8 cellular contexts compared by ENCODE assay signal in the genomic region with DNA sequence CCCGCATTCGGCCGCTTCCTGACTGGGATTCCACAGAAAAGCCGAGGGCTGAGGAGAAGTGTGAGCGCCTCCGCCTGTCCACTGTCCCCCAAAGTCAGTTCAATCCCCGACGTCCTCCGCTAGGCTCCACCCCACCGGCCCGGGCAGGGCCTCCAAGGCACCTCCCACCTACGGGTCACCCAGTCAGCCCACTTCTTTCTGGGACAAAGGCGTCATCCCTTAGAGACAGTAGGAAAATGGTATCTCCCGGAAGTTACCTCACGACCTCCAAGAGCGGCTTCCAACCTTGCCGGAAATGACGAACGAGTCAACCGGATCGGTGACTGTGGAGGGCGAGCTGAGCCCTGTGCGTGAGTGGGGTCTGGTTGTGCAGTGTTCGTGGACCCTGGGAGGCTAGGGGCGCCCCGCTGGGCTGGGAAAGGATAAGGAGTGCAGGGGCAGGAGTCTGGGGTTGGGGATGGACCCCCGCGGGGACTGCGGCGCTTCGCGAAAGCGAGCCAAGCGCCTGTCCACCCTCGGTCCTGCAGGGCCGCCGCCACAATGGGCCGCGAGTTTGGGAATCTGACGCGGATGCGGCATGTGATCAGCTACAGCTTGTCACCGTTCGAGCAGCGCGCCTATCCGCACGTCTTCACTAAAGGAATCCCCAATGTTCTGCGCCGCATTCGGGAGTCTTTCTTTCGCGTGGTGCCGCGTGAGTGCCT. TPM values are rescaled to one million over a fixed set of nuclear protein-coding genes. Genes with fewer than 3 reads are reported as not detected.
DNase-seq lines count a peak whose midpoint lies in the region; ATAC-seq and TF ChIP-seq lines count a peak whose summit lies in the region.

A gene with protein sequence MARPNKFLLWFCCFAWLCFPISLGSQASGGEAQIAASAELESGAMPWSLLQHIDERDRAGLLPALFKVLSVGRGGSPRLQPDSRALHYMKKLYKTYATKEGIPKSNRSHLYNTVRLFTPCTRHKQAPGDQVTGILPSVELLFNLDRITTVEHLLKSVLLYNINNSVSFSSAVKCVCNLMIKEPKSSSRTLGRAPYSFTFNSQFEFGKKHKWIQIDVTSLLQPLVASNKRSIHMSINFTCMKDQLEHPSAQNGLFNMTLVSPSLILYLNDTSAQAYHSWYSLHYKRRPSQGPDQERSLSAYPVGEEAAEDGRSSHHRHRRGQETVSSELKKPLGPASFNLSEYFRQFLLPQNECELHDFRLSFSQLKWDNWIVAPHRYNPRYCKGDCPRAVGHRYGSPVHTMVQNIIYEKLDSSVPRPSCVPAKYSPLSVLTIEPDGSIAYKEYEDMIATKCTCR (minus strand): TSS at position 128 of the 704 bp plus-strand sequence. CDS start 1,936 bp downstream, outside the sequence.
A gene (plus strand): TSS at position 301 of the 704 bp plus-strand sequence. CDS start 240 bp downstream, at position 541.

- ATAC-seq in natural killer cell treated with Interleukin-12 subunit alpha and Interleukin-12 subunit beta and Interleukin-15 and Interleukin-18, amount 100 ng/mL, for 72 hours = peak; percentile 99 to 100
- ATAC-seq in stimulated activated naive CD8-positive, alpha-beta T cell treated with anti-CD3 and anti-CD28 coated beads, Interleukin-15, Interleukin-2, amounts not matched to agents 100 U/mL and 50 U/mL, for 24 hours = peak; percentile 100

- H3K36me3 Mint-ChIP-seq in natural killer cell treated with Interleukin-12 subunit alpha and Interleukin-12 subunit beta and Interleukin-15 and Interleukin-18, amount 100 ng/mL, for 72 hours = peaks cover 7% of the 10 kb centered on the region

- TF ChIP-seq CTCF in LNCaP clone FGC (IDR thresholded peaks at IDR 0.05; ENCODE audit: control insufficient read depth, extremely low read depth, insufficient read depth) = peak; percentile 47
- peak; percentile 57 for TF ChIP-seq CTCF in RWPE1 (conservative IDR thresholded peaks at IDR 0.05; ENCODE audit: low read depth)
- peak; percentile 21 for TF ChIP-seq CTCF in fibroblast of pulmonary artery (IDR thresholded peaks at IDR 0.05; ENCODE audit: low read length, missing control alignments)

- H3K27ac Mint-ChIP-seq in natural killer cell treated with Interleukin-12 subunit alpha and Interleukin-12 subunit beta and Interleukin-15 and Interleukin-18, amount 100 ng/mL, for 72 hours = peak within 1 kb of the TSS; percentile 94 to 97

- no peaks in the 10 kb centered on the region for H3K9me3 Mint-ChIP-seq in natural killer cell treated with Interleukin-12 subunit alpha and Interleukin-12 subunit beta and Interleukin-15 and Interleukin-18, amount 100 ng/mL, for 72 hours

- H3K27ac ChIP-seq in RWPE1 = peak within 1 kb of the TSS; percentile 81

- H3K27me3 Mint-ChIP-seq in natural killer cell treated with Interleukin-12 subunit alpha and Interleukin-12 subunit beta and Interleukin-15 and Interleukin-18, amount 100 ng/mL, for 72 hours = no peaks in the 10 kb centered on the region

- H3K4me3 ChIP-seq in LNCaP clone FGC (ENCODE audit: low read depth, low read length) (peak within 1 kb of the TSS; percentile 95), fibroblast of pulmonary artery (replicated peaks; ENCODE audit: low read depth, low read length) (peak within 1 kb of the TSS; percentile 88)

- H3K4me1 Mint-ChIP-seq in natural killer cell treated with Interleukin-12 subunit alpha and Interleukin-12 subunit beta and Interleukin-15 and Interleukin-18, amount 100 ng/mL, for 72 hours (ENCODE audit: low read depth in 2 of 2) = peaks cover 18 to 28% of the 10 kb centered on the region in 2 donors

- DNase-seq in ELR (ENCODE audit: low read depth) (peak; percentile 100), H4 (ENCODE audit: low spot score) (peak; percentile 100), LNCaP clone FGC (ENCODE audit: low read depth) (peak; percentile 100), RWPE1 (ENCODE audit: low spot score) (peak; percentile 99), fibroblast of pulmonary artery (ENCODE audit: low read depth) (peak; percentile 100)
- DNase-seq in activated effector memory CD4-positive, alpha-beta T cell treated with Interleukin-2 at 50 U/mL for 16 hours = peak; percentile 83
- DNase-seq in natural killer cell treated with Interleukin-12 subunit alpha and Interleukin-12 subunit beta and Interleukin-15 and Interleukin-18, amount 100 ng/mL, for 72 hours (ENCODE audit: low spot score) = peak; percentile 95
- peak; percentile 91 for DNase-seq in stimulated activated naive CD8-positive, alpha-beta T cell treated with anti-CD3 and anti-CD28 coated beads, Interleukin-15, Interleukin-2, amounts not matched to agents 100 U/mL and 50 U/mL, for 24 hours

- CTCF ChIA-PET in RWPE1 (lab: Yijun Ruan, JAX) = interaction anchor here (0.6 to 1.9 kb wide), 6 partner anchors 26 to 1117 kb away, joined by 3 to 6 read pairs (median 4); no protein-coding TSS in a partner anchor

- POLR2A ChIA-PET in RWPE1 (lab: Yijun Ruan, JAX; ENCODE audit: low non-redundant PET) = interaction anchor here (0.9 to 1.2 kb wide), 5 partner anchors 10 to 46 kb away, joined by 3 to 7 read pairs (median 6); no protein-coding TSS in a partner anchor

- peak within 1 kb of the TSS; percentile 99 for H3K4me3 Mint-ChIP-seq in natural killer cell treated with Interleukin-12 subunit alpha and Interleukin-12 subunit beta and Interleukin-15 and Interleukin-18, amount 100 ng/mL, for 72 hours

RNA-seq across cellular contexts. Expression of the first gene that starts in this region (rescaled TPM):
- total RNA-seq in H4 (2014; rRNA removed; shearing (Covaris generic)) = 0.04 and 0.19 TPM in 2 replicates
- total RNA-seq in natural killer cell treated with Interleukin-12 subunit alpha and Interleukin-12 subunit beta and Interleukin-15 and Interleukin-18, amount 100 ng/mL, for 72 hours = under 1 TPM; 0.50 to 0.93 TPM

RNA-seq across cellular contexts. Expression of the second gene that starts in this region (rescaled TPM):
- total RNA-seq in H4 (2014; rRNA removed; shearing (Covaris generic)) = 534 and 752 TPM in 2 replicates
- total RNA-seq in natural killer cell treated with Interleukin-12 subunit alpha and Interleukin-12 subunit beta and Interleukin-15 and Interleukin-18, amount 100 ng/mL, for 72 hours = 100 to 1,000 TPM; 330 to 366 TPM

Comparison
In these comparisons a context has a peak if more than half of its experiments do, and no peak if none do; other contexts are left out.
1. Peak in every context shown above with its lines: DNase-seq, ATAC-seq, H3K4me3 ChIP-seq and H3K27ac ChIP-seq.